ENCODE assay signal across 10 cellular contexts in genomic region chr2:9310390-9310789, GRCh38.
DNase-seq lines count a peak whose midpoint lies in the region; ATAC-seq, FAIRE-seq and TF ChIP-seq lines count a peak whose summit lies in the region.
"Had no signal": no experiment of that assay in that cellular context is flagged by ENCODE, and none has a peak within 500 bp of the region (broad histone marks: within the 10 kb centered on the region; RNA-seq: fewer than 3 reads in every experiment).

No MANE protein-coding gene starts in this region.

- H3K36me3 Mint-ChIP-seq in astrocyte (ENCODE audit: low read depth, unreplicated experiment) = peaks cover 11% of the 10 kb centered on the region
- no peaks in the 10 kb centered on the region for H3K36me3 Mint-ChIP-seq in stimulated activated effector memory CD8-positive, alpha-beta T cell treated with anti-CD3 and anti-CD28 coated beads, Interleukin-12 subunit alpha, Interleukin-12 subunit beta, amount 100 ng/mL, for 72 hours

- no peaks in the 10 kb centered on the region for H3K9me3 Mint-ChIP-seq in astrocyte (ENCODE audit: unreplicated experiment)
- H3K9me3 Mint-ChIP-seq in stimulated activated effector memory CD8-positive, alpha-beta T cell treated with anti-CD3 and anti-CD28 coated beads, Interleukin-12 subunit alpha, Interleukin-12 subunit beta, amount 100 ng/mL, for 72 hours = no peaks in the 10 kb centered on the region

- peak; percentile 14; the same call in 1 of the 2 replicates for TF ChIP-seq RAD21 in HCT116 (IDR thresholded peaks at IDR 0.05; ENCODE audit: low read depth)

- H3K4me1 Mint-ChIP-seq in astrocyte (ENCODE audit: low read depth, unreplicated experiment) = peaks cover 54% of the 10 kb centered on the region
- no peaks in the 10 kb centered on the region for H3K4me1 Mint-ChIP-seq in stimulated activated effector memory CD8-positive, alpha-beta T cell treated with anti-CD3 and anti-CD28 coated beads, Interleukin-12 subunit alpha, Interleukin-12 subunit beta, amount 100 ng/mL, for 72 hours

- no peak overlapping the region for H3K4me3 ChIP-seq in HCT116 (replicated peaks in 1 of 2; ENCODE audit: low read depth in 1 of 2, low read length in 2 of 2)
- H3K4me3 ChIP-seq in astrocyte (ENCODE audit: insufficient read depth, low read depth, low read length) = no peak overlapping the region
- H3K4me3 ChIP-seq in right cardiac atrium (ENCODE audit: low read length) = no peak overlapping the region
- H3K4me3 ChIP-seq in stomach = no peak overlapping the region

- DNase-seq in HCT116 (ENCODE audit: low read depth, low spot score) = no peak
- DNase-seq in astrocyte (ENCODE audit: low read depth) = peak; percentile 93
- peak; percentile 75 to 89 (median 82) for DNase-seq in right cardiac atrium
- peak; percentile 55 for DNase-seq in stomach
- no peak for DNase-seq in superior temporal gyrus (ENCODE audit: extremely low spot score)
- no peak for DNase-seq in NCI-H2196 treated with DMSO at 0.1 percent for 48 hours (lab: John Stamatoyannopoulos, UW; ENCODE audit: unreplicated experiment)
- no peak for DNase-seq in stimulated activated CD4-positive, alpha-beta T cell treated with anti-CD3 and anti-CD28 coated beads, Interleukin-2, amount 100 ng/mL, for 24 hours
- DNase-seq in stimulated activated effector memory CD8-positive, alpha-beta T cell treated with anti-CD3 and anti-CD28 coated beads, Interleukin-12 subunit alpha, Interleukin-12 subunit beta, amount 100 ng/mL, for 72 hours (ENCODE audit: low spot score in 2 of 2) = no peak
- DNase-seq: activated CD4-positive, alpha-beta T cell treated with anti-CD3 and anti-CD28 coated beads for 4 hours had no signal

- no peak for TF ChIP-seq EP300 in stomach (IDR thresholded peaks at IDR 0.05)

- no peak overlapping the region for H3K27ac ChIP-seq in HCT116 (ENCODE audit: low read depth, low read length)
- peak overlapping the region; percentile 87 for H3K27ac ChIP-seq in astrocyte (ENCODE audit: low read depth, low read length)
- H3K27ac ChIP-seq in right cardiac atrium (ENCODE audit: low read length) = peak overlapping the region; percentile 60
- peak overlapping the region; percentile 47 to 81 (median 72) for H3K27ac ChIP-seq in stomach

- no peak overlapping the region for H2AFZ ChIP-seq in HCT116 (ENCODE audit: low read depth, low read length, poor library complexity, severe bottlenecking)
- no peak overlapping the region for H2AFZ ChIP-seq in astrocyte (ENCODE audit: low read depth, low read length)

- H3K36me3 ChIP-seq in HCT116 (ENCODE audit: control insufficient read depth in 1 of 2, insufficient read depth in 2 of 2, low read length in 2 of 2) (no peaks in the 10 kb centered on the region), astrocyte (ENCODE audit: insufficient read depth, low read length) (no peaks in the 10 kb centered on the region), stomach (no peaks in the 10 kb centered on the region)

- no peaks in the 10 kb centered on the region for H3K27me3 Mint-ChIP-seq in astrocyte (ENCODE audit: low read depth, unreplicated experiment)

- TF ChIP-seq CTCF in HCT116 (IDR thresholded peaks at IDR 0.05 in 2 of 3, conservative IDR thresholded peaks at IDR 0.05 in 1 of 3; ENCODE audit: borderline replicate concordance in 1 of 3, insufficient read depth in 1 of 3, low read depth in 2 of 3, low read length in 2 of 3) = no peak
- no peak for TF ChIP-seq CTCF in astrocyte (IDR thresholded peaks at IDR 0.05; ENCODE audit: insufficient read depth, low read depth, low read length)
- no peak for TF ChIP-seq CTCF in stomach (IDR thresholded peaks at IDR 0.05)

- no peaks in the 10 kb centered on the region for H3K9me2 ChIP-seq in HCT116 (ENCODE audit: insufficient read depth)

- POLR2A ChIA-PET in HCT116 (lab: Charles Lee) = no interaction called here

- peak overlapping the region; percentile 98 for H3K27ac Mint-ChIP-seq in astrocyte (ENCODE audit: unreplicated experiment)
- no peak overlapping the region for H3K27ac Mint-ChIP-seq in stimulated activated effector memory CD8-positive, alpha-beta T cell treated with anti-CD3 and anti-CD28 coated beads, Interleukin-12 subunit alpha, Interleukin-12 subunit beta, amount 100 ng/mL, for 72 hours

- H4K20me1 ChIP-seq in HCT116 (ENCODE audit: insufficient read depth) (0 out of 2 replicates have a peak, but pooled peaks cover 4% of the 10 kb centered on the region), astrocyte (ENCODE audit: insufficient read depth, low read length) (peaks cover 11% of the 10 kb centered on the region)

- no peaks in the 10 kb centered on the region for H3K27me3 ChIP-seq in HCT116 (ENCODE audit: insufficient read depth, low read length)
- no peaks in the 10 kb centered on the region for H3K27me3 ChIP-seq in astrocyte (ENCODE audit: insufficient read depth, low read length)
- H3K27me3 ChIP-seq in right cardiac atrium (ENCODE audit: control insufficient read depth, insufficient read depth) = no peaks in the 10 kb centered on the region
- no peaks in the 10 kb centered on the region for H3K27me3 ChIP-seq in stomach

- H3K9me3 ChIP-seq in HCT116 (ENCODE audit: control insufficient read depth in 1 of 2, insufficient read depth in 1 of 2, low read depth in 1 of 2, low read length in 2 of 2) (no peaks in the 10 kb centered on the region), astrocyte (ENCODE audit: insufficient read depth, low read depth, low read length) (no peaks in the 10 kb centered on the region), right cardiac atrium (ENCODE audit: control insufficient read depth, low read length) (no peaks in the 10 kb centered on the region), stomach (no peaks in the 10 kb centered on the region)

- peaks cover 17 to 47% of the 10 kb centered on the region in 2 experiments; a peak in 3 of 4 replicates for H3K4me1 ChIP-seq in HCT116 (ENCODE audit: control insufficient read depth in 1 of 2, insufficient read depth in 2 of 2, low read length in 2 of 2)
- H3K4me1 ChIP-seq in astrocyte (ENCODE audit: insufficient read depth, low read length) = peaks cover 50% of the 10 kb centered on the region
- peaks cover 4% of the 10 kb centered on the region for H3K4me1 ChIP-seq in right cardiac atrium (ENCODE audit: control insufficient read depth, insufficient read depth, low read length)
- peaks cover 25 to 72% (median 47%) of the 10 kb centered on the region in 4 donors for H3K4me1 ChIP-seq in stomach

- no TSS peak for BruUV-seq in HCT116 (replicated peaks; lab: Mats Ljungman, UMichigan)

- H3K9ac ChIP-seq in HCT116 (ENCODE audit: low read length) (0 out of 2 replicates have a peak overlapping the region, but pooled peaks have one; percentile 7), astrocyte (ENCODE audit: low read length) (peak overlapping the region; percentile 77)

- H3K4me2 ChIP-seq in HCT116 (ENCODE audit: low read length) (peak overlapping the region; percentile 51), astrocyte (ENCODE audit: low read length) (peak overlapping the region; percentile 75)

- H3K79me2 ChIP-seq in HCT116 (ENCODE audit: insufficient read depth, low read length) = no peaks in the 10 kb centered on the region
- peaks cover 64% of the 10 kb centered on the region for H3K79me2 ChIP-seq in astrocyte (ENCODE audit: insufficient read depth, low read length)

- FAIRE-seq in astrocyte (lab: Jason Lieb, UNC) = peak; percentile 34
- FAIRE-seq: GM18507 had no signal

- CTCF ChIA-PET in HCT116 (lab: Charles Lee) = no interaction called here

- RAD21 ChIA-PET in HCT116 (lab: Charles Lee; ENCODE audit: low non-redundant PET in 1 of 2, low total read pairs in 2 of 2, uncharacterized antibody in 2 of 2, unreplicated experiment in 2 of 2) = interaction anchor here in 1 of 2 experiments (1.2 kb wide), 1 partner anchor 167 kb away, joined by 3 read pairs; no protein-coding TSS in a partner anchor

- H3K4me3 Mint-ChIP-seq in astrocyte (ENCODE audit: unreplicated experiment) = no peak overlapping the region
- no peak overlapping the region for H3K4me3 Mint-ChIP-seq in stimulated activated effector memory CD8-positive, alpha-beta T cell treated with anti-CD3 and anti-CD28 coated beads, Interleukin-12 subunit alpha, Interleukin-12 subunit beta, amount 100 ng/mL, for 72 hours

- ATAC-seq in HCT116 = peak; percentile 56
- ATAC-seq in right cardiac atrium = peak; percentile 90 to 96
- ATAC-seq in stimulated activated effector memory CD8-positive, alpha-beta T cell treated with anti-CD3 and anti-CD28 coated beads, Interleukin-12 subunit alpha, Interleukin-12 subunit beta, amount 100 ng/mL, for 72 hours = no peak

- intact Hi-C loops in HCT116 (cut with micrococcal nuclease) = no loop called here
- intact Hi-C loops in right cardiac atrium (cut with DNase I) = no loop called here
- intact Hi-C loops in stomach (cut with DNase I; ENCODE audit: low total_unique reads) = no loop called here

- TF ChIP-seq POLR2A in HCT116 (IDR thresholded peaks at IDR 0.05; ENCODE audit: borderline replicate concordance, extremely low read depth, insufficient read depth, insufficient read length) (no peak), stomach (IDR thresholded peaks at IDR 0.05) (no peak)

TF ChIP-seq in HCT116, 20 proteins besides CTCF, POLR2A, EP300 and RAD21:
- TF ChIP-seq SRF (IDR thresholded peaks at IDR 0.05; ENCODE audit: low read depth) (no peak), ZNF274 (IDR thresholded peaks at IDR 0.05; ENCODE audit: low read depth, low read length) (no peak), ZBTB33 (IDR thresholded peaks at IDR 0.05; ENCODE audit: extremely low read depth, insufficient replicate concordance, low read length) (no peak), CBX3 (IDR thresholded peaks at IDR 0.05; ENCODE audit: low read depth) (no peak), JUND (IDR thresholded peaks at IDR 0.05) (no peak), EZH2phosphoT487 (IDR thresholded peaks at IDR 0.05; ENCODE audit: borderline replicate concordance) (no peak), EGR1 (IDR thresholded peaks at IDR 0.05; ENCODE audit: low read depth) (no peak), FOSL1 (IDR thresholded peaks at IDR 0.05; ENCODE audit: low read depth) (no peak), ZFX (IDR thresholded peaks at IDR 0.05) (no peak)

Comparison
In these comparisons a context has a peak if more than half of its experiments do, and no peak if none do; other contexts are left out.
1. DNase-seq: peak in astrocyte (single experiment), right cardiac atrium (3 of 3) and stomach (single experiment); none in HCT116 (single experiment), superior temporal gyrus (single experiment), NCI-H2196 treated with DMSO at 0.1 percent for 48 hours (single experiment), stimulated activated CD4-positive, alpha-beta T cell treated with anti-CD3 and anti-CD28 coated beads, Interleukin-2, amount 100 ng/mL, for 24 hours (0 of 2) and stimulated activated effector memory CD8-positive, alpha-beta T cell treated with anti-CD3 and anti-CD28 coated beads, Interleukin-12 subunit alpha, Interleukin-12 subunit beta, amount 100 ng/mL, for 72 hours (0 of 2).